13 cellular contexts compared by ENCODE assay signal in genomic region chr3:56782215-56782614, GRCh38. TPM values are rescaled to one million over a fixed set of nuclear protein-coding genes. Genes with fewer than 3 reads are reported as not detected.
DNase-seq lines count a peak whose midpoint lies in the region; ATAC-seq and TF ChIP-seq lines count a peak whose summit lies in the region.
"Had no signal": no experiment of that assay in that cellular context is flagged by ENCODE, and none has a peak within 500 bp of the region (broad histone marks: within the 10 kb centered on the region; RNA-seq: fewer than 3 reads in every experiment).

No MANE protein-coding gene starts in this region.

- no peak overlapping the region for H3K4me2 ChIP-seq in mammary epithelial cell (ENCODE audit: insufficient read depth, low read depth, low read length)

- peak overlapping the region; percentile 92 for H3K27ac Mint-ChIP-seq in MCF 10A (ENCODE audit: low read depth, unreplicated experiment)
- peak overlapping the region; percentile 96 for H3K27ac Mint-ChIP-seq in activated naive CD8-positive, alpha-beta T cell treated with anti-CD3 and anti-CD28 coated beads for 36 hours

- H3K4me3 ChIP-seq in mammary epithelial cell (replicated peaks in 1 of 3; ENCODE audit: insufficient read depth in 1 of 3, low read depth in 2 of 3, low read length in 3 of 3), result no peak overlapping the region
- H3K4me3 ChIP-seq in mucosa of descending colon, result no peak overlapping the region
- H3K4me3 ChIP-seq in upper lobe of right lung, result no peak overlapping the region
- H3K4me3 ChIP-seq: MG63 had no signal

- no peaks in the 10 kb centered on the region for H3K36me3 ChIP-seq in mammary epithelial cell (ENCODE audit: insufficient read depth, low read length)
- H3K36me3 ChIP-seq in mucosa of descending colon (ENCODE audit: low read depth), result no peaks in the 10 kb centered on the region
- no peaks in the 10 kb centered on the region for H3K36me3 ChIP-seq in upper lobe of right lung
- H3K36me3 ChIP-seq: MG63 had no signal

- no peak overlapping the region for H2AFZ ChIP-seq in mammary epithelial cell (ENCODE audit: low read depth, low read length)

- TF ChIP-seq CTCF in MCF 10A (IDR thresholded peaks at IDR 0.05; ENCODE audit: unreplicated experiment) (no peak), mammary epithelial cell (conservative IDR thresholded peaks at IDR 0.05 in 1 of 2, IDR thresholded peaks at IDR 0.05 in 1 of 2; ENCODE audit: extremely low read depth in 1 of 2, insufficient read depth in 1 of 2, low read depth in 1 of 2, low read length in 2 of 2) (no peak), mucosa of descending colon (IDR thresholded peaks at IDR 0.05) (no peak), upper lobe of right lung (IDR thresholded peaks at IDR 0.05) (no peak)

- dilution Hi-C loops in mammary epithelial cell (cut with HindIII; ENCODE audit: low sequenced_read_pairs), result no loop called here

- H3K9me3 Mint-ChIP-seq in MCF 10A (ENCODE audit: unreplicated experiment), result no peaks in the 10 kb centered on the region
- no peaks in the 10 kb centered on the region for H3K9me3 Mint-ChIP-seq in activated naive CD8-positive, alpha-beta T cell treated with anti-CD3 and anti-CD28 coated beads for 36 hours

- H3K4me1 ChIP-seq in mammary epithelial cell (ENCODE audit: insufficient read depth, low read length), result peaks cover 40% of the 10 kb centered on the region
- H3K4me1 ChIP-seq in mucosa of descending colon (ENCODE audit: low read depth), result peaks cover 25% of the 10 kb centered on the region
- peaks cover 85% of the 10 kb centered on the region for H3K4me1 ChIP-seq in upper lobe of right lung

- H3K9me3 ChIP-seq in mammary epithelial cell (replicated peaks; ENCODE audit: insufficient read depth, low read length), result no peaks in the 10 kb centered on the region
- H3K9me3 ChIP-seq in mucosa of descending colon, result no peaks in the 10 kb centered on the region
- no peaks in the 10 kb centered on the region for H3K9me3 ChIP-seq in upper lobe of right lung
- H3K9me3 ChIP-seq: MG63 had no signal

- intact Hi-C loops in MCF 10A (cut with micrococcal nuclease) (no loop called here), mammary epithelial cell (cut with micrococcal nuclease) (no loop called here), mucosa of descending colon (cut with DNase I, micrococcal nuclease) (no loop called here), upper lobe of right lung (cut with DNase I) (no loop called here)

- CTCF ChIA-PET in MCF 10A (lab: Yijun Ruan, JAX) (interaction anchor here (0.7 to 5.7 kb wide), 5 partner anchors 13 to 80 kb away, joined by 3 to 63 read pairs (median 3); partner anchors contain the start of gene ARHGEF3), mammary epithelial cell (lab: Charles Lee; ENCODE audit: low non-redundant PET) (no interaction called here)

- WGBS in mammary epithelial cell (ENCODE audit: low coverage, missing lambda C conversion rate), result 70% methylated on average over 4 of the region's 4 CpGs

- no peaks in the 10 kb centered on the region for H3K36me3 Mint-ChIP-seq in MCF 10A (ENCODE audit: insufficient read depth, unreplicated experiment)
- H3K36me3 Mint-ChIP-seq in activated naive CD8-positive, alpha-beta T cell treated with anti-CD3 and anti-CD28 coated beads for 36 hours, result peaks cover 68% of the 10 kb centered on the region

- DNase-seq in MCF 10A (ENCODE audit: unreplicated experiment), result no peak
- DNase-seq in mammary epithelial cell, result no peak
- DNase-seq in activated naive CD8-positive, alpha-beta T cell treated with anti-CD3 and anti-CD28 coated beads for 36 hours, result no peak
- no peak for DNase-seq in mucosa of descending colon
- DNase-seq in upper lobe of right lung, result no peak
- no peak for DNase-seq in DMS53 (lab: John Stamatoyannopoulos, UW)
- DNase-seq: activated CD4-positive, alpha-beta T cell treated with anti-CD3 and anti-CD28 coated beads, Interleukin-2, amount 50 U/mL, for 48 hours; HCEC 1CT; MG63; NCI-H524; SHP77 treated with DMSO at 0.1 percent for 48 hours had no signal

- H3K27ac ChIP-seq in mammary epithelial cell (ENCODE audit: insufficient read depth, low read depth, low read length), result no peak overlapping the region
- peak overlapping the region; percentile 79 for H3K27ac ChIP-seq in upper lobe of right lung

- ATAC-seq in mucosa of descending colon (peak; percentile 47), upper lobe of right lung (no peak), GM19328 (IDR thresholded peaks at IDR 0.05; ENCODE audit: unreplicated experiment) (no peak), GM19395 (IDR thresholded peaks at IDR 0.05; ENCODE audit: unreplicated experiment) (no peak)

- H3K4me1 Mint-ChIP-seq in MCF 10A (ENCODE audit: insufficient read depth, unreplicated experiment), result peaks cover 27% of the 10 kb centered on the region
- peaks cover 89% of the 10 kb centered on the region for H3K4me1 Mint-ChIP-seq in activated naive CD8-positive, alpha-beta T cell treated with anti-CD3 and anti-CD28 coated beads for 36 hours

- BruUV-seq in MCF 10A (replicated peaks; lab: Mats Ljungman, UMichigan) (no TSS peak), mammary epithelial cell (replicated peaks; lab: Mats Ljungman, UMichigan) (no TSS peak)

- peaks cover 92% of the 10 kb centered on the region for H3K79me2 ChIP-seq in mammary epithelial cell (ENCODE audit: insufficient read depth, low read length)

- in situ Hi-C loops in mammary epithelial cell (cut with MboI; ENCODE audit: low sequenced_read_pairs in 2 of 2), result no loop called here

- H3K27me3 ChIP-seq in mammary epithelial cell (ENCODE audit: insufficient read depth, low read length), result no peaks in the 10 kb centered on the region
- H3K27me3 ChIP-seq in upper lobe of right lung, result no peaks in the 10 kb centered on the region
- H3K27me3 ChIP-seq: MG63 had no signal

- H3K9ac ChIP-seq in mammary epithelial cell (ENCODE audit: insufficient read depth, low read length), result no peak overlapping the region

- POLR2A ChIA-PET in MCF 10A (lab: Yijun Ruan, JAX), result interaction anchor here (0.7 to 3.3 kb wide), 7 partner anchors 9 to 24 kb away, joined by 3 to 16 read pairs (median 4); partner anchors contain the start of gene ARHGEF3

- no peaks in the 10 kb centered on the region for H4K20me1 ChIP-seq in mammary epithelial cell (ENCODE audit: insufficient read depth, low read length)

- no peak overlapping the region for H3K4me3 Mint-ChIP-seq in MCF 10A (ENCODE audit: unreplicated experiment)
- peak overlapping the region; percentile 78 for H3K4me3 Mint-ChIP-seq in activated naive CD8-positive, alpha-beta T cell treated with anti-CD3 and anti-CD28 coated beads for 36 hours

- H3K27me3 Mint-ChIP-seq in MCF 10A (ENCODE audit: insufficient read depth, unreplicated experiment), result no peaks in the 10 kb centered on the region
- no peaks in the 10 kb centered on the region for H3K27me3 Mint-ChIP-seq in activated naive CD8-positive, alpha-beta T cell treated with anti-CD3 and anti-CD28 coated beads for 36 hours

RNA-seq across cellular contexts. Expression of gene ARHGEF3, which starts 19.5 kb away (rescaled TPM):
- total RNA-seq in MCF 10A (2022), result 10.6 and 13.1 TPM in 2 replicates
- total RNA-seq in mammary epithelial cell, result 10 to 100 TPM; 17.5 to 43.7 TPM
- 30.8 TPM for polyA plus RNA-seq in mammary epithelial cell
- polyA minus RNA-seq in mammary epithelial cell, result 44.5 TPM
- 10 to 100 TPM; 81.2 to 88.2 TPM for total RNA-seq in activated naive CD8-positive, alpha-beta T cell treated with anti-CD3 and anti-CD28 coated beads for 36 hours
- 10 to 100 TPM; 10.1 to 34.5 (median 15.5) TPM for total RNA-seq in mucosa of descending colon
- total RNA-seq in upper lobe of right lung, result 37.5 TPM
